In the genomic region with DNA sequence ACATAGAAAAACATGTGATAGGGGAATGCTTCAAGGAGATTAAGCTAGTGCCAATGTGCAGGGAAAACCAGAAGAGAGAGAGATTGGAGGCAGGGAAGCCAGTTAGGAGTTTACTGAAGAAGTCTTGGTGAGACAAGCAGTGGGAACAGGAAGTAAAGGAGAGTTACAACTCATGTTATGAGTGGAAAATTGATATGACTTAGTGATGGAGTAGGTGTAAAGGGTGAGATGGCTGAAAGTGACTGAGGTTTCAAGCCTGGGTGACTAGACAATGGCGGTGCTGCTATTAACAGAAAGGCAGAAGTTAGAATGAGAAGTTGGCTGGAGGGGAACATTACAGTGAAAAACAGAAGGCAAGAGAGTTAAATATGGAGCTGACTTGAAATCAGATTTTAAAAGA, we compare ENCODE assay signal across 10 cellular contexts. TPM values are rescaled to one million over a fixed set of nuclear protein-coding genes. Genes with fewer than 3 reads are reported as not detected.
A peak's percentile ranks its signal among the peaks of the same experiment; 100 is the strongest.
DNase-seq lines count a peak whose midpoint lies in the region; ATAC-seq and TF ChIP-seq lines count a peak whose summit lies in the region.
"Had no signal": no experiment of that assay in that cellular context is flagged by ENCODE, and none has a peak within 500 bp of the region (broad histone marks: within the 10 kb centered on the region; RNA-seq: fewer than 3 reads in every experiment).

No MANE protein-coding gene starts in this region.

- no peak for TF ChIP-seq CTCF in SU-DHL-6 (IDR thresholded peaks at IDR 0.05; ENCODE audit: insufficient read depth, low read length, poor library complexity, severe bottlenecking)
- TF ChIP-seq CTCF in left lung (IDR thresholded peaks at IDR 0.05): no peak
- TF ChIP-seq CTCF in WERI-Rb-1 (IDR thresholded peaks at IDR 0.05; ENCODE audit: low read depth, low read length): no peak

- no peaks in the 10 kb centered on the region for H3K36me3 ChIP-seq in SU-DHL-6 (ENCODE audit: low read length)
- H3K36me3 ChIP-seq in left lung: no peaks in the 10 kb centered on the region
- no peaks in the 10 kb centered on the region for H3K36me3 ChIP-seq in WERI-Rb-1
- H3K36me3 ChIP-seq: ascending aorta had no signal

- no peak overlapping the region for H3K9ac ChIP-seq in SU-DHL-6 (ENCODE audit: low read length)

- peaks cover 0 to 43% of the 10 kb centered on the region in 2 donors for H3K4me1 ChIP-seq in left lung

- H3K79me2 ChIP-seq in SU-DHL-6 (ENCODE audit: insufficient read depth, low read length): no peaks in the 10 kb centered on the region

- peak overlapping the region; percentile 25 for H3K4me2 ChIP-seq in SU-DHL-6 (ENCODE audit: low read depth, low read length, poor library complexity, severe bottlenecking)

- H2AFZ ChIP-seq in SU-DHL-6 (ENCODE audit: low read depth, low read length, severe bottlenecking): peak overlapping the region; percentile 27

- no peak for DNase-seq in left lung
- no peak for DNase-seq in WERI-Rb-1
- no peak for DNase-seq in KG1 (lab: John Stamatoyannopoulos, UW)
- DNase-seq in NCI-H748 (lab: John Stamatoyannopoulos, UW; ENCODE audit: unreplicated experiment): no peak

- H3K27me3 ChIP-seq in SU-DHL-6 (ENCODE audit: low read length): no peaks in the 10 kb centered on the region
- no peaks in the 10 kb centered on the region for H3K27me3 ChIP-seq in left lung
- H3K27me3 ChIP-seq in WERI-Rb-1 (ENCODE audit: insufficient read depth, low read depth, severe bottlenecking): no peaks in the 10 kb centered on the region
- H3K27me3 ChIP-seq: ascending aorta had no signal

- H3F3A ChIP-seq in SU-DHL-6 (ENCODE audit: insufficient read depth): 0 out of 2 replicates have a peak, but pooled peaks cover 5% of the 10 kb centered on the region

- H3K9me3 ChIP-seq in SU-DHL-6 (ENCODE audit: insufficient read depth, low read length) (no peaks in the 10 kb centered on the region), left lung (no peaks in the 10 kb centered on the region), WERI-Rb-1 (ENCODE audit: severe bottlenecking) (no peaks in the 10 kb centered on the region)
- H3K9me3 ChIP-seq: ascending aorta had no signal

- H3K27ac ChIP-seq in SU-DHL-6 (ENCODE audit: low read depth, low read length): no peak overlapping the region
- peak overlapping the region in 1 of 2 donors; percentile 6 for H3K27ac ChIP-seq in left lung
- H3K27ac ChIP-seq in WERI-Rb-1: no peak overlapping the region
- H3K27ac ChIP-seq: ascending aorta had no signal

- ATAC-seq in GM18499 (IDR thresholded peaks at IDR 0.05; ENCODE audit: insufficient read depth, unreplicated experiment) (peak; percentile 69), GM19324 (IDR thresholded peaks at IDR 0.05; ENCODE audit: low FRiP score, unreplicated experiment) (peak; percentile 50), HG02973 (IDR thresholded peaks at IDR 0.05; ENCODE audit: unreplicated experiment) (peak; percentile 73), left lung (no peak)

- no peak overlapping the region for H3K4me3 ChIP-seq in SU-DHL-6 (ENCODE audit: insufficient read depth, low read length, poor library complexity, severe bottlenecking)
- no peak overlapping the region for H3K4me3 ChIP-seq in left lung
- H3K4me3 ChIP-seq in WERI-Rb-1 (ENCODE audit: low read depth, low read length): no peak overlapping the region
- H3K4me3 ChIP-seq: ascending aorta had no signal

- no peaks in the 10 kb centered on the region for H4K20me1 ChIP-seq in SU-DHL-6 (ENCODE audit: low read depth, low read length)

- no peaks in the 10 kb centered on the region for H3K9me2 ChIP-seq in SU-DHL-6 (replicated peaks; ENCODE audit: insufficient read depth, low read length)

- intact Hi-C loops in left lung (cut with DNase I): no loop called here

RNA-seq across cellular contexts. Expression of a gene that starts 16.5 kb away (rescaled TPM):
- 10 to 100 TPM; 26.7 to 35.2 TPM for total RNA-seq in left lung

RNA-seq across cellular contexts. Expression of a gene that starts 17.3 kb away (rescaled TPM):
- total RNA-seq in left lung: 10 to 100 TPM; 10.8 to 12.2 TPM

RNA-seq across cellular contexts. Expression of a gene that starts 41.3 kb away (rescaled TPM):
- total RNA-seq in left lung: 10 to 100 TPM; 29.4 to 36.6 TPM

RNA-seq across cellular contexts. Expression of a gene that starts 41.6 kb away (rescaled TPM):
- total RNA-seq in left lung: 100 to 1,000 TPM; 110 to 132 TPM

RNA-seq across cellular contexts. Expression of a gene that starts 45.0 kb away (rescaled TPM):
- under 1 TPM; 0.24 to 0.26 TPM for total RNA-seq in left lung
- total RNA-seq: ascending aorta, mesenteric fat pad had no signal
